ENCODE assay signal across 1 cellular context in the genomic region with DNA sequence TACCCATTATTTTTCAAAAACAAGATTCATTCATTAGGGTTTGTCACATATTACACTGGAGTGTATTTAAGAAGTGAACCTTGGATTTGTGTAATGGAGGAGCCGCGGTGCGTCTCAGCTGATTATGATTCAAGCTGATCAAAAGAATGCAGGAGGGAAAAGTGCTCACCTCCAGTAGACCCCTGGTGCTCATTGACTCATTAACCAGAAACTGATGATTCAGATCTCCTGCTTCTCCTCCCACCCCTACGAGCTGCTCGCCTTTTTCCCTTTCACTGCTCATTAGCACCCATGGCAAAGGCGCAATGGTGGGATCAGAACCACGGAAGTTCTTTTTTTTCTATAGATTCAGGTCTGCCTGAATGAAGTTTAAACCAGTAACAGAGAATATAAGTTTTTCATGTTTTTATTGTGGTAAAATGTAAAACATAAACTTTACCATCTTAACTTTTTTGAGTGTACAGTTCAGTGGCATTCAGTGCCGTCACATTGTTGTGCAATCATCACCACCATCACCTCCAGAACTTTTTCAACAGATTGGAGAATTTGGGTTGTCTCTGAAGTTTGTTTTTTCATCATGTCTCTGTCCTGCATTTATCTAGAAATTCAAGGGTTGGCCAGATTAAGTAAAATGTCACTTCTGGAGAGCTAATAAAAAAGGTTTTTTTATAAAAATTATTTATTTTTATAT.
A peak's percentile ranks its signal among the peaks of the same experiment; 100 is the strongest.
TF ChIP-seq lines count a peak whose summit lies in the region.

No MANE protein-coding gene starts in this region.

TF ChIP-seq in HepG2, 621 proteins besides CTCF, POLR2A, EP300 and RAD21 (continued from another document):
- TF ChIP-seq, protein P1, sequence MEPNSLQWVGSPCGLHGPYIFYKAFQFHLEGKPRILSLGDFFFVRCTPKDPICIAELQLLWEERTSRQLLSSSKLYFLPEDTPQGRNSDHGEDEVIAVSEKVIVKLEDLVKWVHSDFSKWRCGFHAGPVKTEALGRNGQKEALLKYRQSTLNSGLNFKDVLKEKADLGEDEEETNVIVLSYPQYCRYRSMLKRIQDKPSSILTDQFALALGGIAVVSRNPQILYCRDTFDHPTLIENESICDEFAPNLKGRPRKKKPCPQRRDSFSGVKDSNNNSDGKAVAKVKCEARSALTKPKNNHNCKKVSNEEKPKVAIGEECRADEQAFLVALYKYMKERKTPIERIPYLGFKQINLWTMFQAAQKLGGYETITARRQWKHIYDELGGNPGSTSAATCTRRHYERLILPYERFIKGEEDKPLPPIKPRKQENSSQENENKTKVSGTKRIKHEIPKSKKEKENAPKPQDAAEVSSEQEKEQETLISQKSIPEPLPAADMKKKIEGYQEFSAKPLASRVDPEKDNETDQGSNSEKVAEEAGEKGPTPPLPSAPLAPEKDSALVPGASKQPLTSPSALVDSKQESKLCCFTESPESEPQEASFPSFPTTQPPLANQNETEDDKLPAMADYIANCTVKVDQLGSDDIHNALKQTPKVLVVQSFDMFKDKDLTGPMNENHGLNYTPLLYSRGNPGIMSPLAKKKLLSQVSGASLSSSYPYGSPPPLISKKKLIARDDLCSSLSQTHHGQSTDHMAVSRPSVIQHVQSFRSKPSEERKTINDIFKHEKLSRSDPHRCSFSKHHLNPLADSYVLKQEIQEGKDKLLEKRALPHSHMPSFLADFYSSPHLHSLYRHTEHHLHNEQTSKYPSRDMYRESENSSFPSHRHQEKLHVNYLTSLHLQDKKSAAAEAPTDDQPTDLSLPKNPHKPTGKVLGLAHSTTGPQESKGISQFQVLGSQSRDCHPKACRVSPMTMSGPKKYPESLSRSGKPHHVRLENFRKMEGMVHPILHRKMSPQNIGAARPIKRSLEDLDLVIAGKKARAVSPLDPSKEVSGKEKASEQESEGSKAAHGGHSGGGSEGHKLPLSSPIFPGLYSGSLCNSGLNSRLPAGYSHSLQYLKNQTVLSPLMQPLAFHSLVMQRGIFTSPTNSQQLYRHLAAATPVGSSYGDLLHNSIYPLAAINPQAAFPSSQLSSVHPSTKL (CRISPR knock-in tag; IDR thresholded peaks at IDR 0.05) = 0 out of 2 replicates have a peak, but pooled peaks have one; percentile 22
- TF ChIP-seq TCF7 (IDR thresholded peaks at IDR 0.05; ENCODE audit: low read depth) (0 out of 2 replicates have a peak, but pooled peaks have one; percentile 12), NR3C1 (CRISPR knock-in tag; IDR thresholded peaks at IDR 0.05) (no peak), SMAD9 (CRISPR knock-in tag; IDR thresholded peaks at IDR 0.05) (no peak), ZKSCAN5 (CRISPR knock-in tag; IDR thresholded peaks at IDR 0.05) (0 out of 2 replicates have a peak, but pooled peaks have one; percentile 65), FIP1L1 (IDR thresholded peaks at IDR 0.05; ENCODE audit: borderline replicate concordance, insufficient read depth, low read depth, low read length) (no peak), SIX4 (CRISPR knock-in tag; IDR thresholded peaks at IDR 0.05) (no peak), CAMTA2 (CRISPR knock-in tag; IDR thresholded peaks at IDR 0.05; ENCODE audit: borderline replicate concordance) (no peak), SRSF9 (IDR thresholded peaks at IDR 0.05; ENCODE audit: borderline replicate concordance, insufficient read depth, low read depth, low read length, poor library complexity, severe bottlenecking) (no peak), CREM (IDR thresholded peaks at IDR 0.05) (no peak), CREM (CRISPR knock-in tag; IDR thresholded peaks at IDR 0.05) (no peak), FOSL2 (CRISPR knock-in tag; IDR thresholded peaks at IDR 0.05) (peak; percentile 58), MAFF (IDR thresholded peaks at IDR 0.05; ENCODE audit: low read depth, low read length) (0 out of 2 replicates have a peak, but pooled peaks have one; percentile 13), FOXK1 (CRISPR knock-in tag; IDR thresholded peaks at IDR 0.05; ENCODE audit: borderline replicate concordance, low read depth) (no peak), ZSCAN30 (CRISPR knock-in tag; IDR thresholded peaks at IDR 0.05) (no peak), ZNF839 (CRISPR knock-in tag; IDR thresholded peaks at IDR 0.05; ENCODE audit: borderline replicate concordance) (no peak), CEBPB (IDR thresholded peaks at IDR 0.05; ENCODE audit: borderline replicate concordance, low read depth, low read length) (peak; percentile 89), THAP11 (CRISPR knock-in tag; IDR thresholded peaks at IDR 0.05) (0 out of 2 replicates have a peak, but pooled peaks have one; percentile 16), ZNF562 (CRISPR knock-in tag; IDR thresholded peaks at IDR 0.05; ENCODE audit: borderline replicate concordance) (no peak), CEBPG (CRISPR knock-in tag; IDR thresholded peaks at IDR 0.05) (peak; percentile 82)
- TF ChIP-seq, protein P2, sequence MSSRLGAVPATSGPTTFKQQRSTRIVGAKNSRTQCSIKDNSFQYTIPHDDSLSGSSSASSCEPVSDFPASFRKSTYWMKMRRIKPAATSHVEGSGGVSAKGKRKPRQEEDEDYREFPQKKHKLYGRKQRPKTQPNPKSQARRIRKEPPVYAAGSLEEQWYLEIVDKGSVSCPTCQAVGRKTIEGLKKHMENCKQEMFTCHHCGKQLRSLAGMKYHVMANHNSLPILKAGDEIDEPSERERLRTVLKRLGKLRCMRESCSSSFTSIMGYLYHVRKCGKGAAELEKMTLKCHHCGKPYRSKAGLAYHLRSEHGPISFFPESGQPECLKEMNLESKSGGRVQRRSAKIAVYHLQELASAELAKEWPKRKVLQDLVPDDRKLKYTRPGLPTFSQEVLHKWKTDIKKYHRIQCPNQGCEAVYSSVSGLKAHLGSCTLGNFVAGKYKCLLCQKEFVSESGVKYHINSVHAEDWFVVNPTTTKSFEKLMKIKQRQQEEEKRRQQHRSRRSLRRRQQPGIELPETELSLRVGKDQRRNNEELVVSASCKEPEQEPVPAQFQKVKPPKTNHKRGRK (CRISPR knock-in tag; IDR thresholded peaks at IDR 0.05) = no peak
- TF ChIP-seq, protein P3, sequence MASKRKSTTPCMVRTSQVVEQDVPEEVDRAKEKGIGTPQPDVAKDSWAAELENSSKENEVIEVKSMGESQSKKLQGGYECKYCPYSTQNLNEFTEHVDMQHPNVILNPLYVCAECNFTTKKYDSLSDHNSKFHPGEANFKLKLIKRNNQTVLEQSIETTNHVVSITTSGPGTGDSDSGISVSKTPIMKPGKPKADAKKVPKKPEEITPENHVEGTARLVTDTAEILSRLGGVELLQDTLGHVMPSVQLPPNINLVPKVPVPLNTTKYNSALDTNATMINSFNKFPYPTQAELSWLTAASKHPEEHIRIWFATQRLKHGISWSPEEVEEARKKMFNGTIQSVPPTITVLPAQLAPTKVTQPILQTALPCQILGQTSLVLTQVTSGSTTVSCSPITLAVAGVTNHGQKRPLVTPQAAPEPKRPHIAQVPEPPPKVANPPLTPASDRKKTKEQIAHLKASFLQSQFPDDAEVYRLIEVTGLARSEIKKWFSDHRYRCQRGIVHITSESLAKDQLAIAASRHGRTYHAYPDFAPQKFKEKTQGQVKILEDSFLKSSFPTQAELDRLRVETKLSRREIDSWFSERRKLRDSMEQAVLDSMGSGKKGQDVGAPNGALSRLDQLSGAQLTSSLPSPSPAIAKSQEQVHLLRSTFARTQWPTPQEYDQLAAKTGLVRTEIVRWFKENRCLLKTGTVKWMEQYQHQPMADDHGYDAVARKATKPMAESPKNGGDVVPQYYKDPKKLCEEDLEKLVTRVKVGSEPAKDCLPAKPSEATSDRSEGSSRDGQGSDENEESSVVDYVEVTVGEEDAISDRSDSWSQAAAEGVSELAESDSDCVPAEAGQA (IDR thresholded peaks at IDR 0.05; ENCODE audit: low read depth) = no peak
- TF ChIP-seq, protein P3 (CRISPR knock-in tag; IDR thresholded peaks at IDR 0.05; ENCODE audit: borderline replicate concordance) = no peak
- TF ChIP-seq, protein P4, sequence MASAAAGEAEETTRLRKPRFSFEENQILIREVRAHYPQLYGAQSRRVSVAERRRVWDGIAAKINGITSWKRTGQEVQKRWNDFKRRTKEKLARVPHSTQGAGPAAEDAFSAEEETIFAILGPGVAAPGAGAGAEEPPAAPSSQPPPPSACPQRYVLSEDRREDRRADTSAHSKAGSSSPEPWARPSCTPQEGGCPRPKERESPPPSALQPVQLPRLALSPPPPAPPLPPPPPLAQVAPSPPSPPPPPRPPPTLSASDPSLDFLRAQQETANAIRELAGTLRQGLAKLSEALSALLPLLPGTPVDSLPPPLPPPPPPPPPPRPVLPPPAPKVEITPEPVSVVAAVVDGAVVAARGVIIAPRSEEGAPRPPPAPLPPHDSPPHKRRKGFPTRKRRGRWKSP (CRISPR knock-in tag; IDR thresholded peaks at IDR 0.05) = no peak
- TF ChIP-seq, protein P5, sequence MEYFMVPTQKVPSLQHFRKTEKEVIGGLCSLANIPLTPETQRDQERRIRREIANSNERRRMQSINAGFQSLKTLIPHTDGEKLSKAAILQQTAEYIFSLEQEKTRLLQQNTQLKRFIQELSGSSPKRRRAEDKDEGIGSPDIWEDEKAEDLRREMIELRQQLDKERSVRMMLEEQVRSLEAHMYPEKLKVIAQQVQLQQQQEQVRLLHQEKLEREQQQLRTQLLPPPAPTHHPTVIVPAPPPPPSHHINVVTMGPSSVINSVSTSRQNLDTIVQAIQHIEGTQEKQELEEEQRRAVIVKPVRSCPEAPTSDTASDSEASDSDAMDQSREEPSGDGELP (IDR thresholded peaks at IDR 0.05; ENCODE audit: borderline replicate concordance, low read depth) = peak; percentile 46; the same call in 1 of the 2 replicates
- TF ChIP-seq, protein P6, sequence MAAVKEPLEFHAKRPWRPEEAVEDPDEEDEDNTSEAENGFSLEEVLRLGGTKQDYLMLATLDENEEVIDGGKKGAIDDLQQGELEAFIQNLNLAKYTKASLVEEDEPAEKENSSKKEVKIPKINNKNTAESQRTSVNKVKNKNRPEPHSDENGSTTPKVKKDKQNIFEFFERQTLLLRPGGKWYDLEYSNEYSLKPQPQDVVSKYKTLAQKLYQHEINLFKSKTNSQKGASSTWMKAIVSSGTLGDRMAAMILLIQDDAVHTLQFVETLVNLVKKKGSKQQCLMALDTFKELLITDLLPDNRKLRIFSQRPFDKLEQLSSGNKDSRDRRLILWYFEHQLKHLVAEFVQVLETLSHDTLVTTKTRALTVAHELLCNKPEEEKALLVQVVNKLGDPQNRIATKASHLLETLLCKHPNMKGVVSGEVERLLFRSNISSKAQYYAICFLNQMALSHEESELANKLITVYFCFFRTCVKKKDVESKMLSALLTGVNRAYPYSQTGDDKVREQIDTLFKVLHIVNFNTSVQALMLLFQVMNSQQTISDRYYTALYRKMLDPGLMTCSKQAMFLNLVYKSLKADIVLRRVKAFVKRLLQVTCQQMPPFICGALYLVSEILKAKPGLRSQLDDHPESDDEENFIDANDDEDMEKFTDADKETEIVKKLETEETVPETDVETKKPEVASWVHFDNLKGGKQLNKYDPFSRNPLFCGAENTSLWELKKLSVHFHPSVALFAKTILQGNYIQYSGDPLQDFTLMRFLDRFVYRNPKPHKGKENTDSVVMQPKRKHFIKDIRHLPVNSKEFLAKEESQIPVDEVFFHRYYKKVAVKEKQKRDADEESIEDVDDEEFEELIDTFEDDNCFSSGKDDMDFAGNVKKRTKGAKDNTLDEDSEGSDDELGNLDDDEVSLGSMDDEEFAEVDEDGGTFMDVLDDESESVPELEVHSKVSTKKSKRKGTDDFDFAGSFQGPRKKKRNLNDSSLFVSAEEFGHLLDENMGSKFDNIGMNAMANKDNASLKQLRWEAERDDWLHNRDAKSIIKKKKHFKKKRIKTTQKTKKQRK (IDR thresholded peaks at IDR 0.05; ENCODE audit: low read length) = no peak
